Comparison of ENCODE assay signal across 8 cellular contexts in the genomic region with DNA sequence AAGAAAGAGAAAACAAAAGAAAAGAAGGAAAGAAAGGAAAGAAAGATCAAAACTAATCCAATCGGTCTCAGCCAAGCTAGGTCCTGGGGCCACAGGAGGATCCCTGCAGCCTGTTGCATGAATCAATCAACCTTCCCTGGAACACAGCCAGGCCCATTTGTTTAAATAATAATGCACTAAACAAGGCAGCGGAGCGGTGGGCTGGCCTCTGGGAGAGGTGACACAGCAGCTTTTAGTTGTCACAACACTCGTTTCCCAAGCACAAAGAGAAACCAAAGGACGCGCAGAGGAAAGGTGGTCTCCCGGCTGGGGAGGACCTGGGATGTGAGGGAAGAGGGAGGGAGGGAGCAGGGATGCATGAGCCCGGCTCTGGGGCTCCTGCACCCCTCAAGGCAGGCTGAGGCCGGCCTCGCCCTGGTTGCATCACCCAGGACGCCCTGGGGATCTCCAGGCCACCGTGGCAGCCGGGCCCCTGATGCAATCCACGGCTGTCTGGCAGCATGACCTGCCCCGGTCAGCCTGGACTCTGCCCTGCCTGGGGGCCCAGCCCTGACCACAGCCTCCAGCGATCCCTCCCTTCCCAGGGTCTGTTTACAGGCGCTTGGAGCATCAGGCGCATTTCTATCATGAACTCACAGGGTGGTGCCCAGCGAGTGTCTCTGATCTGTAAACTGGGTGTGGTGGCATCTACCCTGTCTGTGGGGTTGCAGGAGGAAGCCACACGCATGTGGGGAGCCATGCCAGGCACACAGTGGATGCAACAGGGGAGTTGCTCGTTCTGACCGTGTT. TPM values are rescaled to one million over a fixed set of nuclear protein-coding genes. Genes with fewer than 3 reads are reported as not detected.
DNase-seq lines count a peak whose midpoint lies in the region; ATAC-seq and TF ChIP-seq lines count a peak whose summit lies in the region.

No MANE protein-coding gene starts in this region.

- POLR2A ChIA-PET in PC-3 (lab: Charles Lee; ENCODE audit: unreplicated experiment) = no interaction called here

- TF ChIP-seq CTCF in PC-3 (conservative IDR thresholded peaks at IDR 0.05; ENCODE audit: low read depth, low read length) (no peak), endothelial cell (IDR thresholded peaks at IDR 0.05; ENCODE audit: unreplicated experiment) (no peak)

- no peaks in the 10 kb centered on the region for H3K9me2 ChIP-seq in PC-3 (replicated peaks; ENCODE audit: low read length)

- H4K20me1 ChIP-seq in PC-3 (ENCODE audit: low read length) = no peaks in the 10 kb centered on the region

- H3K4me1 ChIP-seq in HAP-1 (peaks cover 19% of the 10 kb centered on the region), PC-3 (ENCODE audit: insufficient read depth, low read length) (peaks cover 53% of the 10 kb centered on the region)

- H3K4me3 Mint-ChIP-seq in endothelial cell (ENCODE audit: unreplicated experiment) = peak overlapping the region; percentile 27

- peaks cover 4% of the 10 kb centered on the region for H3K36me3 Mint-ChIP-seq in endothelial cell (ENCODE audit: low read depth, unreplicated experiment)

- H3K27ac Mint-ChIP-seq in endothelial cell (ENCODE audit: unreplicated experiment) = peak overlapping the region; percentile 18

- H3K9me3 Mint-ChIP-seq in endothelial cell (ENCODE audit: unreplicated experiment) = no peaks in the 10 kb centered on the region

- H3K36me3 ChIP-seq in HAP-1 (replicated peaks) = no peaks in the 10 kb centered on the region
- no peaks in the 10 kb centered on the region for H3K36me3 ChIP-seq in PC-3 (ENCODE audit: low read depth, low read length)

- DNase-seq in A172 (ENCODE audit: low spot score) = peak; percentile 83
- DNase-seq in HAP-1 (ENCODE audit: low spot score in 2 of 2) = peak; percentile 92 to 97
- peak; percentile 95 for DNase-seq in PC-3
- DNase-seq in endothelial cell (ENCODE audit: low spot score) = no peak
- DNase-seq in myocyte (ENCODE audit: low read depth) = peak; percentile 82
- DNase-seq in amygdala (lab: John Stamatoyannopoulos, UW) = no peak

- intact Hi-C loops in PC-3 (cut with micrococcal nuclease) = loop anchor here (1.0 kb wide), 1 partner anchor 34 kb away; a partner anchor contains a TSS

- ATAC-seq in PC-3 = peak; percentile 49
- no peak for ATAC-seq in HG02970 (IDR thresholded peaks at IDR 0.05; ENCODE audit: low FRiP score, unreplicated experiment)
- ATAC-seq in GM21528 (IDR thresholded peaks at IDR 0.05; ENCODE audit: low FRiP score, unreplicated experiment) = no peak

- H3K4me3 ChIP-seq in HAP-1 = peak overlapping the region; percentile 21
- peak overlapping the region; percentile 55 for H3K4me3 ChIP-seq in PC-3 (ENCODE audit: low read length)

- H3K9me3 ChIP-seq in HAP-1 (no peaks in the 10 kb centered on the region), PC-3 (ENCODE audit: low read length) (no peaks in the 10 kb centered on the region)

- no peaks in the 10 kb centered on the region for H3F3A ChIP-seq in PC-3 (ENCODE audit: low read length, unreplicated experiment)

- CTCF ChIA-PET in PC-3 (lab: Charles Lee) = no interaction called here

- H3K4me1 Mint-ChIP-seq in endothelial cell (ENCODE audit: unreplicated experiment) = no peaks in the 10 kb centered on the region

- H3K27me3 ChIP-seq in HAP-1 (ENCODE audit: low read depth) = no peaks in the 10 kb centered on the region
- no peaks in the 10 kb centered on the region for H3K27me3 ChIP-seq in PC-3 (ENCODE audit: low read length)

- no peaks in the 10 kb centered on the region for H3K79me2 ChIP-seq in PC-3 (ENCODE audit: low read length)

- peaks cover 23% of the 10 kb centered on the region for H3K27me3 Mint-ChIP-seq in endothelial cell (ENCODE audit: unreplicated experiment)

- in situ Hi-C loops in HAP-1 (cut with MboI; ENCODE audit: low sequenced_read_pairs) = no loop called here

- peak overlapping the region; percentile 56 for H2AFZ ChIP-seq in PC-3 (ENCODE audit: low read length)

- peak overlapping the region; percentile 53 for H3K9ac ChIP-seq in PC-3 (ENCODE audit: low read length)

- peak overlapping the region; percentile 83 for H3K4me2 ChIP-seq in PC-3 (ENCODE audit: low read length)

- BruUV-seq in PC-3 (replicated peaks; lab: Mats Ljungman, UMichigan) = no TSS peak

- peak overlapping the region; percentile 84 for H3K27ac ChIP-seq in PC-3 (ENCODE audit: low read length)

RNA-seq across cellular contexts. Expression of a gene that starts 32.5 kb away (rescaled TPM):
- total RNA-seq in A172 (2014; rRNA removed; shearing (Covaris generic)) = 3.7 and 5.7 TPM in 2 replicates
- 30.2 and 31.8 TPM in 2 replicates for total RNA-seq in PC-3 (2014; rRNA removed)
- total RNA-seq in endothelial cell (ENCODE audit: unreplicated experiment) = 6.3 TPM
- total RNA-seq in myocyte = 15.5 and 40.1 TPM in 2 replicates
- 12.8 TPM for polyA plus RNA-seq in myocyte (2012)

RNA-seq across cellular contexts. Expression of a gene that starts 33.8 kb away (rescaled TPM):
- total RNA-seq in A172 (2014; rRNA removed; shearing (Covaris generic)) = 6.9 and 8.0 TPM in 2 replicates
- total RNA-seq in PC-3 (2014; rRNA removed) (15.7 and 29.5 TPM in 2 replicates), endothelial cell (ENCODE audit: unreplicated experiment) (53.7 TPM), myocyte (11.2 and 21.3 TPM in 2 replicates)
- 51.0 TPM for polyA plus RNA-seq in myocyte (2012)

Comparison
In these comparisons a context has a peak if more than half of its experiments do, and no peak if none do; other contexts are left out.
1. DNase-seq: peak in A172 (single experiment), HAP-1 (2 of 2), PC-3 (single experiment) and myocyte (single experiment); none in endothelial cell (single experiment) and amygdala (0 of 56).